ENCODE assay signal across 17 cellular contexts in the genomic region with DNA sequence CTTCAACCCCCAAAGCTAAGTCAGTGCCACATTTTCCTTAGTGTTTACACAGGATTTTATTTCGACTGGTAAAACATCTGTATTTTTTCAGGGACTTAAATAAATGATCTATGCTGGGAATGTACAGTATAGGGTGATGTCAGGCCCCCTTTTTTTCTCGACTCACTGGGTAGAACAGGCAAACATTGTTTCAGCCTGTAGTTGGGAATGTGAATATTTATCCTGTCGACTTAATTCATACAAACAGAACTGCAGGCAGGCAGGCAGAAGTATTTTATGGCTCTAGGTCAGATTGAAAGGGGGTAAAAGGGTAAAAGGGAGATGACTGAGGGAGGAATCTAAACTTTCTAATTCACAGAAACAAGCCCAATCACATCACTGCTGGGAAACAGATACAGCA.
DNase-seq lines count a peak whose midpoint lies in the region; ATAC-seq and TF ChIP-seq lines count a peak whose summit lies in the region.
"Had no signal": no experiment of that assay in that cellular context is flagged by ENCODE, and none has a peak within 500 bp of the region (broad histone marks: within the 10 kb centered on the region; RNA-seq: fewer than 3 reads in every experiment).

No MANE protein-coding gene starts in this region.

- 80 to 90% methylated on average over 1 to 3 of the region's 3 CpGs for WGBS in endodermal cell (ENCODE audit: insufficient coverage in 1 of 2, insufficient read length in 1 of 2), 2 experiments
- WGBS in aorta, 2 donors = 2 to 9% methylated on average over 3 of the region's 3 CpGs

- intact Hi-C loops in left ventricle myocardium superior (cut with micrococcal nuclease) = no loop called here
- intact Hi-C loops in aorta (cut with DNase I) = no loop called here

- peak overlapping the region; percentile 55 for H3K27ac ChIP-seq in cardiac muscle cell
- H3K27ac ChIP-seq in endodermal cell (ENCODE audit: low read depth, low read length) = peak overlapping the region; percentile 76
- peak overlapping the region in 1 of 2 donors; percentile 57 for H3K27ac ChIP-seq in aorta (ENCODE audit: low read depth in 1 of 2, low read length in 2 of 2)

- no peak overlapping the region for H3K4me3 ChIP-seq in cardiac muscle cell
- H3K4me3 ChIP-seq in endodermal cell (ENCODE audit: low read length) = no peak overlapping the region
- no peak overlapping the region for H3K4me3 ChIP-seq in aorta (ENCODE audit: low read length in 2 of 2)
- H3K4me3 ChIP-seq: tibial nerve had no signal

- no peak overlapping the region for H3K9ac ChIP-seq in endodermal cell (ENCODE audit: extremely low read depth, low read length, poor library complexity, severe bottlenecking)

- no peaks in the 10 kb centered on the region for H3K27me3 Mint-ChIP-seq in endodermal cell (ENCODE audit: insufficient read depth)
- H3K27me3 Mint-ChIP-seq in neural crest cell (ENCODE audit: low read depth) = no peaks in the 10 kb centered on the region
- H3K27me3 Mint-ChIP-seq in type B pancreatic cell = no peaks in the 10 kb centered on the region
- H3K27me3 Mint-ChIP-seq: IgD-negative memory B cell had no signal

- no peaks in the 10 kb centered on the region for H3K9me3 Mint-ChIP-seq in endodermal cell
- H3K9me3 Mint-ChIP-seq in neural crest cell = peaks cover 3% of the 10 kb centered on the region
- no peaks in the 10 kb centered on the region for H3K9me3 Mint-ChIP-seq in type B pancreatic cell
- no peaks in the 10 kb centered on the region for H3K9me3 Mint-ChIP-seq in stimulated activated effector memory CD8-positive, alpha-beta T cell treated with anti-CD3 and anti-CD28 coated beads, Interleukin-12 subunit alpha, Interleukin-12 subunit beta, amount 100 ng/mL, for 72 hours
- H3K9me3 Mint-ChIP-seq: activated naive CD4-positive, alpha-beta T cell treated with anti-CD3 and anti-CD28 coated beads for 36 hours; IgD-negative memory B cell had no signal

- peaks cover 47% of the 10 kb centered on the region for H3K4me1 Mint-ChIP-seq in endodermal cell
- peaks cover 69% of the 10 kb centered on the region for H3K4me1 Mint-ChIP-seq in neural crest cell
- H3K4me1 Mint-ChIP-seq in type B pancreatic cell (ENCODE audit: unreplicated experiment) = peaks cover 67% of the 10 kb centered on the region
- H3K4me1 Mint-ChIP-seq in stimulated activated effector memory CD8-positive, alpha-beta T cell treated with anti-CD3 and anti-CD28 coated beads, Interleukin-12 subunit alpha, Interleukin-12 subunit beta, amount 100 ng/mL, for 72 hours = peaks cover 13% of the 10 kb centered on the region

- peaks cover 51% of the 10 kb centered on the region for H3K4me1 ChIP-seq in cardiac muscle cell (ENCODE audit: low read depth)
- H3K4me1 ChIP-seq in endodermal cell (ENCODE audit: control insufficient read depth, insufficient read depth, low read length) = peaks cover 10% of the 10 kb centered on the region
- H3K4me1 ChIP-seq in aorta (ENCODE audit: control insufficient read depth in 1 of 2, insufficient read depth in 2 of 2, low read length in 2 of 2) = peaks cover 0 to 11% of the 10 kb centered on the region in 2 donors

- H3K27me3 ChIP-seq in cardiac muscle cell (no peaks in the 10 kb centered on the region), endodermal cell (ENCODE audit: control insufficient read depth, insufficient read depth, low read length, poor library complexity, severe bottlenecking) (peaks cover 6% of the 10 kb centered on the region), aorta (ENCODE audit: control insufficient read depth in 1 of 2, insufficient read depth in 2 of 2, low read length in 1 of 2) (no peaks in the 10 kb centered on the region)
- H3K27me3 ChIP-seq: tibial nerve had no signal

- H3K36me3 Mint-ChIP-seq in endodermal cell (ENCODE audit: low read depth) = no peaks in the 10 kb centered on the region
- H3K36me3 Mint-ChIP-seq in neural crest cell (ENCODE audit: low read depth) = peaks cover 2% of the 10 kb centered on the region
- H3K36me3 Mint-ChIP-seq in type B pancreatic cell = peaks cover 3% of the 10 kb centered on the region
- H3K36me3 Mint-ChIP-seq in stimulated activated effector memory CD8-positive, alpha-beta T cell treated with anti-CD3 and anti-CD28 coated beads, Interleukin-12 subunit alpha, Interleukin-12 subunit beta, amount 100 ng/mL, for 72 hours = no peaks in the 10 kb centered on the region

- H3K27ac Mint-ChIP-seq in endodermal cell (no peak overlapping the region), neural crest cell (ENCODE audit: unreplicated experiment) (peak overlapping the region; percentile 86), type B pancreatic cell (peak overlapping the region; percentile 61)
- no peak overlapping the region for H3K27ac Mint-ChIP-seq in stimulated activated effector memory CD8-positive, alpha-beta T cell treated with anti-CD3 and anti-CD28 coated beads, Interleukin-12 subunit alpha, Interleukin-12 subunit beta, amount 100 ng/mL, for 72 hours
- H3K27ac Mint-ChIP-seq: activated naive CD4-positive, alpha-beta T cell treated with anti-CD3 and anti-CD28 coated beads for 36 hours had no signal

- H3K36me3 ChIP-seq in cardiac muscle cell (no peaks in the 10 kb centered on the region), endodermal cell (ENCODE audit: control insufficient read depth, insufficient read depth, low read length) (no peaks in the 10 kb centered on the region), aorta (ENCODE audit: control insufficient read depth in 1 of 2, insufficient read depth in 2 of 2, low read length in 1 of 2) (no peaks in the 10 kb centered on the region)
- H3K36me3 ChIP-seq: tibial nerve had no signal

- no peak overlapping the region for H3K4me3 Mint-ChIP-seq in endodermal cell
- peak overlapping the region; percentile 3 for H3K4me3 Mint-ChIP-seq in neural crest cell
- H3K4me3 Mint-ChIP-seq in type B pancreatic cell = peak overlapping the region; percentile 27
- no peak overlapping the region for H3K4me3 Mint-ChIP-seq in stimulated activated effector memory CD8-positive, alpha-beta T cell treated with anti-CD3 and anti-CD28 coated beads, Interleukin-12 subunit alpha, Interleukin-12 subunit beta, amount 100 ng/mL, for 72 hours
- H3K4me3 Mint-ChIP-seq: activated naive CD4-positive, alpha-beta T cell treated with anti-CD3 and anti-CD28 coated beads for 36 hours; IgD-negative memory B cell had no signal

- DNase-seq in cardiac muscle cell (ENCODE audit: low read depth in 1 of 2, low spot score in 1 of 2) (no peak), left ventricle myocardium superior (no peak), endodermal cell (no peak), neural crest cell (ENCODE audit: low read depth, low spot score) (no peak), type B pancreatic cell (ENCODE audit: extremely low spot score, unreplicated experiment) (no peak), NCI-H128 (lab: John Stamatoyannopoulos, UW; ENCODE audit: unreplicated experiment) (no peak), aorta (no peak)
- DNase-seq in stimulated activated effector memory CD8-positive, alpha-beta T cell treated with anti-CD3 and anti-CD28 coated beads, Interleukin-12 subunit alpha, Interleukin-12 subunit beta, amount 100 ng/mL, for 72 hours (ENCODE audit: low spot score in 2 of 2) = no peak
- DNase-seq: ACHN; activated CD8-positive, alpha-beta memory T cell treated with anti-CD3 and anti-CD28 coated beads for 24 hours; activated naive CD4-positive, alpha-beta T cell treated with anti-CD3 and anti-CD28 coated beads for 36 hours; erythroblast; NCI-H1417 treated with DMSO at 0.1 percent for 48 hours; NCI-H524 treated with DMSO at 0.1 percent for 48 hours; small intestine had no signal

- H3K9me3 ChIP-seq in cardiac muscle cell (ENCODE audit: low read depth) = no peaks in the 10 kb centered on the region
- no peaks in the 10 kb centered on the region for H3K9me3 ChIP-seq in endodermal cell (ENCODE audit: control insufficient read depth, low read length)
- H3K9me3 ChIP-seq in aorta (ENCODE audit: control insufficient read depth, low read length) = no peaks in the 10 kb centered on the region
- H3K9me3 ChIP-seq: tibial nerve had no signal

- ATAC-seq in left ventricle myocardium superior = no peak
- no peak for ATAC-seq in stimulated activated effector memory CD8-positive, alpha-beta T cell treated with anti-CD3 and anti-CD28 coated beads, Interleukin-12 subunit alpha, Interleukin-12 subunit beta, amount 100 ng/mL, for 72 hours
- no peak for ATAC-seq in aorta (ENCODE audit: low FRiP score)

- TF ChIP-seq CTCF in cardiac muscle cell (IDR thresholded peaks at IDR 0.05; ENCODE audit: low read depth, low read length) (no peak), endodermal cell (conservative IDR thresholded peaks at IDR 0.05) (no peak), neural crest cell (conservative IDR thresholded peaks at IDR 0.05) (no peak), type B pancreatic cell (conservative IDR thresholded peaks at IDR 0.05) (no peak)

Comparison
In these comparisons a context has a peak if more than half of its experiments do, and no peak if none do; other contexts are left out.
1. H3K27ac Mint-ChIP-seq: peak in neural crest cell (single experiment) and type B pancreatic cell (single experiment); none in endodermal cell (single experiment) and stimulated activated effector memory CD8-positive, alpha-beta T cell treated with anti-CD3 and anti-CD28 coated beads, Interleukin-12 subunit alpha, Interleukin-12 subunit beta, amount 100 ng/mL, for 72 hours (single experiment).
2. H3K4me3 Mint-ChIP-seq: peak in neural crest cell (single experiment) and type B pancreatic cell (single experiment); none in endodermal cell (single experiment) and stimulated activated effector memory CD8-positive, alpha-beta T cell treated with anti-CD3 and anti-CD28 coated beads, Interleukin-12 subunit alpha, Interleukin-12 subunit beta, amount 100 ng/mL, for 72 hours (single experiment).